ENCODE assay signal across 20 cellular contexts in genomic region chr12:54136844-54137580, GRCh38. TPM values are rescaled to one million over a fixed set of nuclear protein-coding genes. Genes with fewer than 3 reads are reported as not detected.
DNase-seq lines count a peak whose midpoint lies in the region; ATAC-seq and TF ChIP-seq lines count a peak whose summit lies in the region.
"Had no signal": no experiment of that assay in that cellular context is flagged by ENCODE, and none has a peak within 500 bp of the region (broad histone marks: within the 10 kb centered on the region; RNA-seq: fewer than 3 reads in every experiment).

No MANE protein-coding gene starts in this region.

- H3K27me3 Mint-ChIP-seq in HFFc6 (ENCODE audit: insufficient read depth) (peaks cover 77% of the 10 kb centered on the region), type B pancreatic cell (no peaks in the 10 kb centered on the region)

- TF ChIP-seq EP300 in SK-N-SH (IDR thresholded peaks at IDR 0.05; ENCODE audit: borderline replicate concordance in 1 of 2, low read depth in 1 of 2, low read length in 1 of 2), result no peak

- no peak for ATAC-seq in SK-N-SH treated with all-trans-retinoic acid at 6 μM for 48 hours
- ATAC-seq: activated CD8-positive, alpha-beta T cell treated with anti-CD3 and anti-CD28 coated beads, Interleukin-2, amount 10 ng/mL, durations not matched to agents 7 days and 5 days; activated T-cell treated with anti-CD3 and anti-CD28 coated beads, Interleukin-2, amount 50 U/mL, for 4 hours; foreskin keratinocyte; PC-3 had no signal

- H3K4me3 ChIP-seq in SK-N-SH (ENCODE audit: low read depth in 2 of 2, low read length in 1 of 2), result no peak overlapping the region
- H3K4me3 ChIP-seq in foreskin fibroblast (ENCODE audit: low read depth in 1 of 2, low read length in 2 of 2), result peak overlapping the region in 1 of 2 donors; percentile 24

- H3K36me3 Mint-ChIP-seq in HFFc6 (ENCODE audit: low read depth) (no peaks in the 10 kb centered on the region), type B pancreatic cell (peaks cover 11% of the 10 kb centered on the region)

- H3K9me2 ChIP-seq in SK-N-SH, result no peaks in the 10 kb centered on the region

- no peak overlapping the region for H2AFZ ChIP-seq in SK-N-SH (ENCODE audit: low read depth)

- TF ChIP-seq CTCF in SK-N-SH (IDR thresholded peaks at IDR 0.05) (no peak; the same call in 1 of the 2 replicates), HFFc6 (IDR thresholded peaks at IDR 0.05) (peak; percentile 14; the same call in 1 of the 2 replicates), foreskin fibroblast (IDR thresholded peaks at IDR 0.05; ENCODE audit: low read depth, low read length) (peak; percentile 10), type B pancreatic cell (conservative IDR thresholded peaks at IDR 0.05) (peak; percentile 52)

- peaks cover 0 to 2% of the 10 kb centered on the region in 2 experiments for H3K36me3 ChIP-seq in SK-N-SH (replicated peaks in 1 of 2; ENCODE audit: control insufficient read depth in 1 of 2, insufficient read depth in 2 of 2, low read length in 1 of 2)

- H3F3A ChIP-seq in SK-N-SH (replicated peaks; ENCODE audit: insufficient read depth), result no peaks in the 10 kb centered on the region

- H3K9me3 Mint-ChIP-seq in HFFc6 (no peaks in the 10 kb centered on the region), type B pancreatic cell (no peaks in the 10 kb centered on the region)
- H3K9me3 Mint-ChIP-seq: activated naive CD4-positive, alpha-beta T cell treated with anti-CD3 and anti-CD28 coated beads, Interleukin-2, amount 50 U/mL, for 24 hours; activated T-cell treated with anti-CD3 and anti-CD28 coated beads, Interleukin-2, amount 50 U/mL, for 4 hours had no signal

- H3K9ac ChIP-seq in SK-N-SH, result no peak overlapping the region

- WGBS in SK-N-SH (ENCODE audit: low lambda C conversion rate), result 69% methylated on average over 12 of the region's 12 CpGs

- H3K4me3 Mint-ChIP-seq in HFFc6 (no peak overlapping the region), type B pancreatic cell (peak overlapping the region; percentile 29)
- H3K4me3 Mint-ChIP-seq: activated CD8-positive, alpha-beta T cell treated with anti-CD3 and anti-CD28 coated beads, Interleukin-2, amount 10 ng/mL, durations not matched to agents 7 days and 5 days; activated naive CD4-positive, alpha-beta T cell treated with anti-CD3 and anti-CD28 coated beads, Interleukin-2, amount 50 U/mL, for 24 hours; activated T-cell treated with anti-CD3 and anti-CD28 coated beads, Interleukin-2, amount 50 U/mL, for 4 hours had no signal

- CTCF ChIA-PET in SK-N-SH (lab: Yijun Ruan, JAX), result interaction anchor here (0.6 to 10.5 kb wide), 14 partner anchors 9 to 151 kb away, joined by 3 to 127 read pairs (median 4); partner anchors contain the start of genes HOXC4, HOXC5 and SMUG1

- H3K4me2 ChIP-seq in SK-N-SH, result no peak overlapping the region

- no peaks in the 10 kb centered on the region for H3K79me2 ChIP-seq in SK-N-SH (ENCODE audit: insufficient read depth)

- no peak overlapping the region; a peak in 1 of 4 replicates for H3K27ac ChIP-seq in SK-N-SH (ENCODE audit: low read depth in 2 of 2, low read length in 1 of 2)
- H3K27ac ChIP-seq: foreskin keratinocyte had no signal

- peaks cover 6% of the 10 kb centered on the region for H3K4me1 Mint-ChIP-seq in HFFc6 (ENCODE audit: low read depth)
- H3K4me1 Mint-ChIP-seq in type B pancreatic cell (ENCODE audit: unreplicated experiment), result peaks cover 89% of the 10 kb centered on the region
- H3K4me1 Mint-ChIP-seq: activated naive CD4-positive, alpha-beta T cell treated with anti-CD3 and anti-CD28 coated beads, Interleukin-2, amount 50 U/mL, for 24 hours had no signal

- no peaks in the 10 kb centered on the region for H3K9me3 ChIP-seq in SK-N-SH

- peak; percentile 49 for TF ChIP-seq RAD21 in SK-N-SH (IDR thresholded peaks at IDR 0.05; ENCODE audit: low read length)

- DNase-seq in SK-N-SH (peak; percentile 62), HFFc6 (no peak), foreskin fibroblast (peak; percentile 46 to 79), type B pancreatic cell (ENCODE audit: extremely low spot score, unreplicated experiment) (no peak), anterior cingulate cortex (lab: John Stamatoyannopoulos, UW) (no peak), retina (no peak)
- DNase-seq in activated T-cell treated with anti-CD3 and anti-CD28 coated beads, Interleukin-2, amount 50 U/mL, for 48 hours, result no peak
- DNase-seq: activated CD8-positive, alpha-beta T cell treated with anti-CD3 and anti-CD28 coated beads, Interleukin-2, amount 10 ng/mL, durations not matched to agents 7 days and 5 days; activated T-cell treated with anti-CD3 and anti-CD28 coated beads, Interleukin-2, amount 50 U/mL, for 4 hours; foreskin keratinocyte; GOT3; NCI-H1436 treated with DMSO at 0.1 percent for 48 hours; NCI-H2171 treated with DMSO at 0.1 percent for 48 hours; NCI-H82; PC-3; SHP77 treated with DMSO at 0.1 percent for 48 hours; stimulated activated CD4-positive, alpha-beta T cell treated with anti-CD3 and anti-CD28 coated beads, Interleukin-4, amount 100 ng/mL, for 24 hours; T-helper 2 cell had no signal

- H3K27ac Mint-ChIP-seq in HFFc6 (no peak overlapping the region), type B pancreatic cell (peak overlapping the region; percentile 84)
- H3K27ac Mint-ChIP-seq: activated CD8-positive, alpha-beta T cell treated with anti-CD3 and anti-CD28 coated beads, Interleukin-2, amount 10 ng/mL, durations not matched to agents 7 days and 5 days; activated naive CD4-positive, alpha-beta T cell treated with anti-CD3 and anti-CD28 coated beads, Interleukin-2, amount 50 U/mL, for 24 hours had no signal

- no peaks in the 10 kb centered on the region for H3K27me3 ChIP-seq in SK-N-SH (ENCODE audit: insufficient read depth)
- H3K27me3 ChIP-seq: foreskin keratinocyte had no signal

- H4K20me1 ChIP-seq in SK-N-SH (ENCODE audit: insufficient read depth), result no peaks in the 10 kb centered on the region

- POLR2A ChIA-PET in SK-N-SH (lab: Yijun Ruan, JAX), result no interaction called here

- H3K4me1 ChIP-seq in SK-N-SH (ENCODE audit: control insufficient read depth in 1 of 2, insufficient read depth in 2 of 2, low read depth in 1 of 2, low read length in 1 of 2), result peaks cover 0 to 42% of the 10 kb centered on the region in 2 experiments; a peak in 2 of 4 replicates

TF ChIP-seq in SK-N-SH, 30 proteins besides CTCF, POLR2A, EP300 and RAD21 (continues in another document):
- no peak for TF ChIP-seq RFX5 (IDR thresholded peaks at IDR 0.05; ENCODE audit: low read length)
- TF ChIP-seq SIN3A (IDR thresholded peaks at IDR 0.05; ENCODE audit: borderline replicate concordance, low read depth, low read length), result no peak
- TF ChIP-seq TCF12 (IDR thresholded peaks at IDR 0.05), result no peak
- TF ChIP-seq USF1 (IDR thresholded peaks at IDR 0.05; ENCODE audit: borderline replicate concordance, low read depth), result no peak

TF ChIP-seq in SK-N-SH treated with all-trans-retinoic acid at 6 μM for 48 hours, 23 proteins besides CTCF, POLR2A, EP300 and RAD21 (continues in another document):
- TF ChIP-seq ZNF8 (CRISPR knock-in tag; IDR thresholded peaks at IDR 0.05) (no peak), ZC3H10 (CRISPR knock-in tag; IDR thresholded peaks at IDR 0.05) (no peak), ARNTL (CRISPR knock-in tag; IDR thresholded peaks at IDR 0.05; ENCODE audit: borderline replicate concordance, low read depth) (no peak), TOX (CRISPR knock-in tag; IDR thresholded peaks at IDR 0.05; ENCODE audit: borderline replicate concordance) (no peak), ZFP3 (CRISPR knock-in tag; IDR thresholded peaks at IDR 0.05) (no peak), CSRNP3 (CRISPR knock-in tag; IDR thresholded peaks at IDR 0.05) (no peak), POU6F1 (CRISPR knock-in tag; IDR thresholded peaks at IDR 0.05; ENCODE audit: borderline replicate concordance, low read depth) (no peak), GLIS3 (CRISPR knock-in tag; IDR thresholded peaks at IDR 0.05) (no peak), ZNF565 (CRISPR knock-in tag; conservative IDR thresholded peaks at IDR 0.05; ENCODE audit: low read depth) (no peak)

RNA-seq across cellular contexts. Expression of gene SMUG1, which starts 51.8 kb away (rescaled TPM):
- 61.3 and 78.4 TPM in 2 replicates for polyA plus RNA-seq in SK-N-SH (2012; rRNA removed)
- polyA plus RNA-seq in SK-N-SH (2012; cell fraction: cytosol; rRNA removed), result 42.3 and 50.3 TPM in 2 replicates
- 113 and 138 TPM in 2 replicates for polyA plus RNA-seq in SK-N-SH (2012; cell fraction: nucleus; rRNA removed)
- 10 to 100 TPM; 21.4 to 28.4 (median 26.1) TPM for total RNA-seq in HFFc6 (2021; fragmentation: NEBNext Ultra II Directional; extraction: Animal tissue kit (Norgen Biotek cat#: 25700))
- 48.3 and 52.5 TPM in 2 replicates for total RNA-seq in type B pancreatic cell (ENCODE audit: low replicate concordance)

Comparison
In these comparisons a context has a peak if more than half of its experiments do, and no peak if none do; other contexts are left out.
1. DNase-seq: peak in SK-N-SH (single experiment) and foreskin fibroblast (2 of 2); none in HFFc6 (single experiment), type B pancreatic cell (single experiment), anterior cingulate cortex (0 of 58), activated T-cell treated with anti-CD3 and anti-CD28 coated beads, Interleukin-2, amount 50 U/mL, for 48 hours (0 of 2) and retina (single experiment).